ENCODE assay signal across 8 cellular contexts in genomic region chr20:58310291-58310782, GRCh38. TPM values are rescaled to one million over a fixed set of nuclear protein-coding genes. Genes with fewer than 3 reads are reported as not detected.
DNase-seq lines count a peak whose midpoint lies in the region; TF ChIP-seq lines count a peak whose summit lies in the region.

No MANE protein-coding gene starts in this region.

- H3K36me3 ChIP-seq in NT2/D1 (ENCODE audit: insufficient read depth, insufficient read length, low read length): peaks cover 52% of the 10 kb centered on the region
- H3K36me3 ChIP-seq in duodenal mucosa (ENCODE audit: control insufficient read depth in 1 of 2, insufficient read depth in 2 of 2, low read length in 2 of 2): peaks cover 6 to 22% of the 10 kb centered on the region in 2 donors

- H3K4me3 Mint-ChIP-seq in nephron: peak overlapping the region; percentile 93 to 98 (median 97)

- TF ChIP-seq CTCF in GM12875 (IDR thresholded peaks at IDR 0.05; ENCODE audit: borderline replicate concordance, insufficient read depth, low read depth, low read length) (no peak), nephron (IDR thresholded peaks at IDR 0.05; ENCODE audit: unreplicated experiment in 3 of 3) (no peak)

- H3K36me3 Mint-ChIP-seq in nephron (ENCODE audit: low read depth): peaks cover 40% of the 10 kb centered on the region

- H3K27ac Mint-ChIP-seq in nephron: peak overlapping the region; percentile 64 to 94 (median 89)

- no peak overlapping the region for H3K27ac ChIP-seq in duodenal mucosa (ENCODE audit: low read depth, low read length)

- H3K9me3 Mint-ChIP-seq in nephron: no peaks in the 10 kb centered on the region

- no peaks in the 10 kb centered on the region for H3K9me3 ChIP-seq in NT2/D1 (ENCODE audit: insufficient read depth, low read length)
- H3K9me3 ChIP-seq in duodenal mucosa (ENCODE audit: control insufficient read depth in 1 of 2, low read length in 2 of 2): no peaks in the 10 kb centered on the region

- H3K4me1 Mint-ChIP-seq in nephron: peaks cover 27% of the 10 kb centered on the region

- H3K9ac ChIP-seq in NT2/D1 (ENCODE audit: insufficient read length, low read depth): peak overlapping the region; percentile 98
- H3K9ac ChIP-seq in duodenal mucosa (ENCODE audit: low read depth in 1 of 2, low read length in 2 of 2): peak overlapping the region; percentile 54 to 77

- peak overlapping the region; percentile 55 for H3K4me3 ChIP-seq in GM12875 (ENCODE audit: low read depth, low read length)
- H3K4me3 ChIP-seq in NT2/D1 (ENCODE audit: insufficient read length, low read depth): peak overlapping the region; percentile 96
- H3K4me3 ChIP-seq in duodenal mucosa (ENCODE audit: low read depth in 1 of 2, low read length in 2 of 2): peak overlapping the region; percentile 78 to 86

- H3K4me1 ChIP-seq in NT2/D1 (ENCODE audit: insufficient read depth, insufficient read length) (no peaks in the 10 kb centered on the region), duodenal mucosa (ENCODE audit: control insufficient read depth in 1 of 2, insufficient read depth in 2 of 2, low read length in 2 of 2) (peaks cover 15 to 22% of the 10 kb centered on the region in 2 donors)

- H3K27me3 Mint-ChIP-seq in nephron (ENCODE audit: low read depth): no peaks in the 10 kb centered on the region

- no peak for DNase-seq in NT2/D1 (ENCODE audit: low read depth, low spot score)
- DNase-seq in NCI-H2171 (lab: John Stamatoyannopoulos, UW): no peak
- DNase-seq in activated effector memory CD4-positive, alpha-beta T cell treated with anti-CD3 and anti-CD28 coated beads, Interleukin-2, amount 50 U/mL, for 16 hours: no peak
- DNase-seq in amniotic stem cell (lab: John Stamatoyannopoulos, UW): no peak
- no peak for DNase-seq in occipital lobe (lab: John Stamatoyannopoulos, UW)

- H3K27me3 ChIP-seq in NT2/D1 (ENCODE audit: insufficient read depth, insufficient read length): no peaks in the 10 kb centered on the region
- H3K27me3 ChIP-seq in duodenal mucosa (ENCODE audit: control insufficient read depth in 1 of 2, insufficient read depth in 2 of 2, low read length in 2 of 2): no peaks in the 10 kb centered on the region

RNA-seq across cellular contexts. Expression of gene RAB22A, which starts 0.8 kb away (rescaled TPM):
- 28.2 TPM for total RNA-seq in occipital lobe
